ENCODE assay signal across 10 cellular contexts in genomic region chr1:198660341-198661056, GRCh38. TPM values are rescaled to one million over a fixed set of nuclear protein-coding genes. Genes with fewer than 3 reads are reported as not detected.
DNase-seq lines count a peak whose midpoint lies in the region; ATAC-seq, FAIRE-seq and TF ChIP-seq lines count a peak whose summit lies in the region.
"Had no signal": no experiment of that assay in that cellular context is flagged by ENCODE, and none has a peak within 500 bp of the region (broad histone marks: within the 10 kb centered on the region; RNA-seq: fewer than 3 reads in every experiment).

No MANE protein-coding gene starts in this region.

- no peak for DNase-seq in GM18507 (ENCODE audit: extremely low spot score, insufficient read length, low read depth)
- no peak for DNase-seq in astrocyte (ENCODE audit: low read depth)
- no peak for DNase-seq in osteocyte (ENCODE audit: extremely low spot score, unreplicated experiment)
- DNase-seq in thyroid gland: no peak
- no peak for DNase-seq in NCI-H526 treated with DMSO at 0.1 percent for 48 hours (lab: John Stamatoyannopoulos, UW)
- DNase-seq in NAMALWA (ENCODE audit: low spot score): no peak
- DNase-seq: NCI-H2227 treated with DMSO at 0.1 percent for 48 hours had no signal

- no peak overlapping the region for H3K9ac ChIP-seq in astrocyte (ENCODE audit: low read length)

- intact Hi-C loops in thyroid gland (cut with DNase I): no loop called here

- H3K9me3 ChIP-seq in astrocyte (ENCODE audit: insufficient read depth, low read depth, low read length) (no peaks in the 10 kb centered on the region), thyroid gland (no peaks in the 10 kb centered on the region)

- H3K36me3 Mint-ChIP-seq in astrocyte (ENCODE audit: low read depth, unreplicated experiment) (no peaks in the 10 kb centered on the region), osteocyte (ENCODE audit: unreplicated experiment) (peaks cover 4% of the 10 kb centered on the region)

- H3K79me2 ChIP-seq in astrocyte (ENCODE audit: insufficient read depth, low read length): no peaks in the 10 kb centered on the region

- no peak overlapping the region for H3K4me3 Mint-ChIP-seq in astrocyte (ENCODE audit: unreplicated experiment)
- no peak overlapping the region for H3K4me3 Mint-ChIP-seq in osteocyte (ENCODE audit: unreplicated experiment)

- no peak for TF ChIP-seq POLR2A in thyroid gland (IDR thresholded peaks at IDR 0.05)

- H3K36me3 ChIP-seq in astrocyte (ENCODE audit: insufficient read depth, low read length) (no peaks in the 10 kb centered on the region), thyroid gland (no peaks in the 10 kb centered on the region)

- peak; percentile 45 for ATAC-seq in GM21423 (IDR thresholded peaks at IDR 0.05; ENCODE audit: unreplicated experiment)
- peak; percentile 35 for ATAC-seq in HG03378 (IDR thresholded peaks at IDR 0.05; ENCODE audit: unreplicated experiment)

- peaks cover 15% of the 10 kb centered on the region for H3K4me1 ChIP-seq in astrocyte (ENCODE audit: insufficient read depth, low read length)
- no peaks in the 10 kb centered on the region for H3K4me1 ChIP-seq in thyroid gland

- H3K4me3 ChIP-seq in astrocyte (ENCODE audit: insufficient read depth, low read depth, low read length): no peak overlapping the region
- H3K4me3 ChIP-seq in thyroid gland (replicated peaks in 1 of 3): no peak overlapping the region

- no peaks in the 10 kb centered on the region for H4K20me1 ChIP-seq in astrocyte (ENCODE audit: insufficient read depth, low read length)

- FAIRE-seq in GM18507 (lab: Jason Lieb, UNC) (peak; percentile 91), astrocyte (lab: Jason Lieb, UNC) (peak; percentile 88)

- no peak overlapping the region for H3K4me2 ChIP-seq in astrocyte (ENCODE audit: low read length)

- H3K4me1 Mint-ChIP-seq in astrocyte (ENCODE audit: low read depth, unreplicated experiment): peaks cover 10% of the 10 kb centered on the region
- peaks cover 27% of the 10 kb centered on the region for H3K4me1 Mint-ChIP-seq in osteocyte (ENCODE audit: unreplicated experiment)

- no peaks in the 10 kb centered on the region for H3K27me3 ChIP-seq in astrocyte (ENCODE audit: insufficient read depth, low read length)
- H3K27me3 ChIP-seq in thyroid gland: no peaks in the 10 kb centered on the region

- no peaks in the 10 kb centered on the region for H3K27me3 Mint-ChIP-seq in astrocyte (ENCODE audit: low read depth, unreplicated experiment)
- no peaks in the 10 kb centered on the region for H3K27me3 Mint-ChIP-seq in osteocyte (ENCODE audit: unreplicated experiment)

- H2AFZ ChIP-seq in astrocyte (ENCODE audit: low read depth, low read length): no peak overlapping the region

- H3K27ac Mint-ChIP-seq in astrocyte (ENCODE audit: unreplicated experiment): no peak overlapping the region
- H3K27ac Mint-ChIP-seq in osteocyte (ENCODE audit: unreplicated experiment): no peak overlapping the region

- H3K9me3 Mint-ChIP-seq in astrocyte (ENCODE audit: unreplicated experiment) (no peaks in the 10 kb centered on the region), osteocyte (ENCODE audit: unreplicated experiment) (no peaks in the 10 kb centered on the region)

- 85 to 94% methylated on average over 1 of the region's 1 CpG for WGBS in thyroid gland, 2 donors

- H3K27ac ChIP-seq in astrocyte (ENCODE audit: low read depth, low read length) (no peak overlapping the region), thyroid gland (no peak overlapping the region)

- no peak for TF ChIP-seq CTCF in astrocyte (IDR thresholded peaks at IDR 0.05; ENCODE audit: insufficient read depth, low read depth, low read length)
- TF ChIP-seq CTCF in osteocyte (IDR thresholded peaks at IDR 0.05): no peak
- TF ChIP-seq CTCF in thyroid gland (IDR thresholded peaks at IDR 0.05): no peak

RNA-seq across cellular contexts. Expression of gene PTPRC, which starts 21.7 kb away (rescaled TPM):
- total RNA-seq in astrocyte: 0.20 TPM in 1 of 2 replicates, not detected in the other
- not detected in 2 replicates for total RNA-seq in osteocyte
- 10 to 100 TPM; 11.5 to 23.8 (median 16.9) TPM for total RNA-seq in thyroid gland
- total RNA-seq: glomerular endothelial cell had no signal

Comparison
In these comparisons a context has a peak if more than half of its experiments do, and no peak if none do; other contexts are left out.
1. RNA of gene PTPRC, which starts 21.7 kb away (total RNA-seq): 11.5 to 23.8 TPM in thyroid gland; 0.20 TPM in astrocyte and not detected in osteocyte; every median in the first group is over 10 times any median in the second.